ENCODE assay signal across 8 cellular contexts in genomic region chr16:50065624-50066481, GRCh38. TPM values are rescaled to one million over a fixed set of nuclear protein-coding genes. Genes with fewer than 3 reads are reported as not detected.
DNase-seq lines count a peak whose midpoint lies in the region; ATAC-seq and TF ChIP-seq lines count a peak whose summit lies in the region.

TSS of gene HEATR3 (plus strand) at chr16:50065970. CDS start at chr16:50066132, 162 bp downstream.

- intact Hi-C loops in activated B cell treated with CpG ODN at 0.5 μM for 24 hours (cut with micrococcal nuclease) = loop anchor here (1.0 to 5.0 kb wide), 5 partner anchors 41 to 675 kb away; partner anchors contain the start of genes CNEP1R1 and ZNF423

- peak; percentile 82 for TF ChIP-seq POLR2A in GM18951 (IDR thresholded peaks at IDR 0.05; ENCODE audit: extremely low read depth, insufficient read depth, insufficient read length)

- in situ Hi-C loops in GM18951 (cut with MboI; ENCODE audit: low sequenced_read_pairs, unreplicated experiment) = loop anchor here (10.0 kb wide), 1 partner anchor 139 kb away; no protein-coding TSS in a partner anchor

- peak within 1 kb of the TSS; percentile 90 for H3K27ac Mint-ChIP-seq in activated B cell treated with CpG ODN at 0.5 μM for 24 hours

- no peak for TF ChIP-seq CTCF in activated B cell treated with CpG ODN at 0.5 μM for 24 hours (IDR thresholded peaks at IDR 0.05)

- peak within 1 kb of the TSS; percentile 98 for H3K27ac ChIP-seq in caudate nucleus (ENCODE audit: low read depth, low read length)

- ATAC-seq in HG03175 (IDR thresholded peaks at IDR 0.05; ENCODE audit: unreplicated experiment) (peak; percentile 84), activated B cell treated with CpG ODN at 0.5 μM for 24 hours (ENCODE audit: low read depth) (peak; percentile 85)

- peak within 1 kb of the TSS; percentile 90 for H3K4me3 Mint-ChIP-seq in activated B cell treated with CpG ODN at 0.5 μM for 24 hours

- no peaks in the 10 kb centered on the region for H3K27me3 Mint-ChIP-seq in activated B cell treated with CpG ODN at 0.5 μM for 24 hours

- H3K9me3 Mint-ChIP-seq in activated B cell treated with CpG ODN at 0.5 μM for 24 hours = no peaks in the 10 kb centered on the region

- POLR2A ChIA-PET in activated B cell treated with CpG ODN at 0.5 μM for 24 hours (lab: Charles Lee) = interaction anchor here (0.7 to 2.4 kb wide), 10 partner anchors 41 to 676 kb away, joined by 3 to 17 read pairs (median 4); partner anchors contain the start of genes CNEP1R1, CYLD and TENT4B

- peaks cover 31% of the 10 kb centered on the region for H3K4me1 Mint-ChIP-seq in activated B cell treated with CpG ODN at 0.5 μM for 24 hours

- peak; percentile 98 for DNase-seq in AG08395 (ENCODE audit: low spot score)
- DNase-seq in NCI-H226 = peak; percentile 80
- peak; percentile 92 for DNase-seq in activated B cell treated with CpG ODN at 0.5 μM for 24 hours
- DNase-seq in caudate nucleus (lab: John Stamatoyannopoulos, UW) = peak in 60 of 61 donors; percentile 20 to 96 (median 88)
- peak; percentile 92 for DNase-seq in iris pigment epithelial cell (ENCODE audit: low read depth)
- peak; percentile 92 to 93 for DNase-seq in stimulated activated CD4-positive, alpha-beta T cell treated with anti-CD3 and anti-CD28 coated beads, Interleukin-12 subunit alpha, Interleukin-12 subunit beta, amount 100 ng/mL, for 24 hours (ENCODE audit: low read depth in 2 of 2)

- peaks cover 16% of the 10 kb centered on the region for H3K36me3 Mint-ChIP-seq in activated B cell treated with CpG ODN at 0.5 μM for 24 hours (ENCODE audit: low read depth)

- CTCF ChIA-PET in activated B cell treated with CpG ODN at 0.5 μM for 24 hours (lab: Charles Lee) = interaction anchor here (0.6 to 1.7 kb wide), 4 partner anchors 40 to 740 kb away, joined by 3 to 12 read pairs (median 4); partner anchors contain the start of gene CNEP1R1

RNA-seq across cellular contexts. Expression of gene HEATR3, which starts in this region (rescaled TPM):
- 16.1 and 17.8 TPM in 2 replicates for total RNA-seq in activated B cell treated with CpG ODN at 0.5 μM for 24 hours

Comparison
In these comparisons a context has a peak if more than half of its experiments do, and no peak if none do; other contexts are left out.
1. Peak in every context shown above with its lines: DNase-seq, ATAC-seq and H3K27ac ChIP-seq.